Comparison of ENCODE assay signal across 21 cellular contexts in genomic region chr7:5652829-5653228, GRCh38.
"Had no signal": no experiment of that assay in that cellular context is flagged by ENCODE, and none has a peak within 500 bp of the region (broad histone marks: within the 10 kb centered on the region; RNA-seq: fewer than 3 reads in every experiment).

No MANE protein-coding gene starts in this region.

- DNase-seq: activated CD4-positive, alpha-beta T cell treated with anti-CD3 and anti-CD28 coated beads for 1 hour; activated CD4-positive, alpha-beta T cell treated with anti-CD3 and anti-CD28 coated beads, Interleukin-2, amount 50 U/mL, for 1 hour; activated CD8-positive, alpha-beta T cell treated with anti-CD3 and anti-CD28 coated beads for 36 hours; activated naive CD8-positive, alpha-beta T cell treated with anti-CD3 and anti-CD28 coated beads for 36 hours; activated T-cell treated with anti-CD3 and anti-CD28 coated beads, Interleukin-2, amount 50 U/mL, for 48 hours; gastrocnemius medialis; glutamatergic neuron; left ventricle myocardium inferior; nucleus accumbens; pancreas; psoas muscle; sigmoid colon; small intestine; stimulated activated CD4-positive, alpha-beta T cell treated with anti-CD3 and anti-CD28 coated beads, Interleukin-2, amount 100 ng/mL, for 24 hours; stimulated activated naive CD4-positive, alpha-beta T cell; T-helper 2 cell had no signal

- H3K27ac Mint-ChIP-seq: activated CD8-positive, alpha-beta T cell treated with anti-CD3 and anti-CD28 coated beads for 36 hours; activated T-helper 2 cell treated with anti-CD3 and anti-CD28 coated beads, Interferon-gamma antibody, Interleukin-2, Interleukin-4, amounts not matched to agents 10 μg/mL and 5 μg/mL and 100 μg/mL, durations not matched to agents 14 hours and 24 hours and 36 hours had no signal

- ATAC-seq: activated CD8-positive, alpha-beta T cell treated with anti-CD3 and anti-CD28 coated beads for 36 hours; gastrocnemius medialis; pancreas; psoas muscle; WTC11 had no signal

- H3K9me3 Mint-ChIP-seq: activated CD8-positive, alpha-beta T cell treated with anti-CD3 and anti-CD28 coated beads for 36 hours; activated naive CD8-positive, alpha-beta T cell treated with anti-CD3 and anti-CD28 coated beads for 36 hours; activated T-helper 2 cell treated with anti-CD3 and anti-CD28 coated beads, Interferon-gamma antibody, Interleukin-2, Interleukin-4, amounts not matched to agents 10 μg/mL and 5 μg/mL and 100 μg/mL, durations not matched to agents 14 hours and 24 hours and 36 hours; nephron; WTC11 had no signal

- H3K4me3 ChIP-seq: gastrocnemius medialis, left ventricle myocardium inferior, lung, pancreas, psoas muscle, sigmoid colon, tibial nerve had no signal

- H3K27me3 Mint-ChIP-seq: activated CD8-positive, alpha-beta T cell treated with anti-CD3 and anti-CD28 coated beads for 36 hours; activated naive CD8-positive, alpha-beta T cell treated with anti-CD3 and anti-CD28 coated beads for 36 hours had no signal

- H3K9me3 ChIP-seq: gastrocnemius medialis, left ventricle myocardium inferior, pancreas, psoas muscle, sigmoid colon, tibial nerve had no signal

- H3K4me3 Mint-ChIP-seq: activated CD8-positive, alpha-beta T cell treated with anti-CD3 and anti-CD28 coated beads for 36 hours; activated naive CD8-positive, alpha-beta T cell treated with anti-CD3 and anti-CD28 coated beads for 36 hours; nephron; WTC11 had no signal

- H3K27ac ChIP-seq: gastrocnemius medialis, left ventricle myocardium inferior, pancreas, psoas muscle, tibial nerve had no signal

- H3K27me3 ChIP-seq: gastrocnemius medialis, pancreas, sigmoid colon, tibial nerve had no signal

- H3K4me1 ChIP-seq: pancreas, psoas muscle had no signal
